ENCODE assay signal across 15 cellular contexts in genomic region chrX:69430730-69431129, GRCh38.
DNase-seq lines count a peak whose midpoint lies in the region; ATAC-seq and TF ChIP-seq lines count a peak whose summit lies in the region.
"Had no signal": no experiment of that assay in that cellular context is flagged by ENCODE, and none has a peak within 500 bp of the region (broad histone marks: within the 10 kb centered on the region; RNA-seq: fewer than 3 reads in every experiment).

No MANE protein-coding gene starts in this region.

- H3K27ac ChIP-seq in right atrium auricular region = no peak overlapping the region
- peak overlapping the region; percentile 36 for H3K27ac ChIP-seq in left ventricle myocardium inferior (replicated peaks)

- peaks cover 13% of the 10 kb centered on the region for H3K27me3 Mint-ChIP-seq in nephron progenitor cell (ENCODE audit: low read depth, poor library complexity)
- H3K27me3 Mint-ChIP-seq: IgD-negative memory B cell had no signal

- H3K4me1 Mint-ChIP-seq in nephron progenitor cell = peaks cover 21% of the 10 kb centered on the region
- H3K4me1 Mint-ChIP-seq: IgD-negative memory B cell had no signal

- H3K36me3 Mint-ChIP-seq in nephron progenitor cell (ENCODE audit: low read depth) = no peaks in the 10 kb centered on the region
- H3K36me3 Mint-ChIP-seq: IgD-negative memory B cell had no signal

- H3K27me3 ChIP-seq in right atrium auricular region (no peaks in the 10 kb centered on the region), left ventricle myocardium inferior (ENCODE audit: low read depth) (no peaks in the 10 kb centered on the region)

- H3K36me3 ChIP-seq in right atrium auricular region = no peaks in the 10 kb centered on the region
- no peaks in the 10 kb centered on the region for H3K36me3 ChIP-seq in left ventricle myocardium inferior
- H3K36me3 ChIP-seq: HAP-1 had no signal

- peak overlapping the region; percentile 17 for H3K27ac Mint-ChIP-seq in nephron progenitor cell
- H3K27ac Mint-ChIP-seq: CD4-positive, alpha-beta T cell; IgD-negative memory B cell had no signal

- intact Hi-C loops in Right ventricle myocardium superior (cut with DNase I) = no loop called here
- intact Hi-C loops in left ventricle myocardium inferior (cut with micrococcal nuclease) = no loop called here

- no peaks in the 10 kb centered on the region for H3K9me3 ChIP-seq in right atrium auricular region
- no peaks in the 10 kb centered on the region for H3K9me3 ChIP-seq in left ventricle myocardium inferior (replicated peaks)
- H3K9me3 ChIP-seq: HAP-1 had no signal

- peak; percentile 74 for ATAC-seq in Right ventricle myocardium superior (ENCODE audit: poor library complexity)
- ATAC-seq in GM21515 (IDR thresholded peaks at IDR 0.05; ENCODE audit: unreplicated experiment) = no peak

- H3K4me1 ChIP-seq in right atrium auricular region = no peaks in the 10 kb centered on the region
- H3K4me1 ChIP-seq in left ventricle myocardium inferior = no peaks in the 10 kb centered on the region
- H3K4me1 ChIP-seq: HAP-1 had no signal

- H3K4me3 Mint-ChIP-seq in nephron progenitor cell = no peak overlapping the region
- H3K4me3 Mint-ChIP-seq: CD4-positive, alpha-beta T cell; IgD-negative memory B cell had no signal

- TF ChIP-seq CTCF in right atrium auricular region (IDR thresholded peaks at IDR 0.05) (no peak), left ventricle myocardium inferior (IDR thresholded peaks at IDR 0.05; ENCODE audit: borderline replicate concordance) (no peak), nephron progenitor cell (IDR thresholded peaks at IDR 0.05) (no peak)

- no peak for DNase-seq in Right ventricle myocardium superior
- DNase-seq in right atrium auricular region (ENCODE audit: low spot score) = no peak
- no peak for DNase-seq in left ventricle myocardium inferior
- no peak for DNase-seq in nephron progenitor cell
- DNase-seq in NCI-H446 treated with DMSO at 0.1 percent for 48 hours (lab: John Stamatoyannopoulos, UW) = no peak
- DNase-seq in RPMI8226 = no peak
- DNase-seq: 8988T; ACHN; C1 segment of cervical spinal cord; Calu3; CD4-positive, alpha-beta T cell; DMS 273 treated with DMSO at 0.1 percent for 48 hours had no signal

- H3K4me3 ChIP-seq in right atrium auricular region (no peak overlapping the region), left ventricle myocardium inferior (no peak overlapping the region)
- H3K4me3 ChIP-seq: HAP-1 had no signal

- H3K9me3 Mint-ChIP-seq in nephron progenitor cell = peaks cover 25% of the 10 kb centered on the region
- H3K9me3 Mint-ChIP-seq: CD4-positive, alpha-beta T cell had no signal
